Comparison of ENCODE assay signal across 19 cellular contexts in genomic region chr2:237297421-237298155, GRCh38.
DNase-seq lines count a peak whose midpoint lies in the region; ATAC-seq and TF ChIP-seq lines count a peak whose summit lies in the region.
"Had no signal": no experiment of that assay in that cellular context is flagged by ENCODE, and none has a peak within 500 bp of the region (broad histone marks: within the 10 kb centered on the region; RNA-seq: fewer than 3 reads in every experiment).

No MANE protein-coding gene starts in this region.

- H3K27ac Mint-ChIP-seq in effector memory CD8-positive, alpha-beta T cell: no peak overlapping the region
- H3K27ac Mint-ChIP-seq: activated CD4-positive, alpha-beta T cell treated with anti-CD3 and anti-CD28 coated beads for 36 hours; stimulated activated effector memory CD8-positive, alpha-beta T cell treated with anti-CD3 and anti-CD28 coated beads, Interleukin-12 subunit alpha, Interleukin-12 subunit beta, amount 100 ng/mL, for 72 hours had no signal

- H3K4me3 ChIP-seq in smooth muscle cell: no peak overlapping the region
- H3K4me3 ChIP-seq: BLaER1 had no signal

- no peaks in the 10 kb centered on the region for H3K27me3 ChIP-seq in smooth muscle cell (ENCODE audit: low read depth)
- H3K27me3 ChIP-seq: BLaER1 had no signal

- ATAC-seq in effector memory CD8-positive, alpha-beta T cell (replicated peaks): no peak
- ATAC-seq in GM19397 (IDR thresholded peaks at IDR 0.05; ENCODE audit: unreplicated experiment): no peak
- ATAC-seq: activated CD4-positive, alpha-beta T cell treated with anti-CD3 and anti-CD28 coated beads for 36 hours; activated T-cell treated with anti-CD3 and anti-CD28 coated beads, Interleukin-2, amount 50 U/mL, for 4 hours; left lobe of liver; stimulated activated effector memory CD8-positive, alpha-beta T cell treated with anti-CD3 and anti-CD28 coated beads, Interleukin-12 subunit alpha, Interleukin-12 subunit beta, amount 100 ng/mL, for 72 hours had no signal

- no peaks in the 10 kb centered on the region for H3K36me3 ChIP-seq in smooth muscle cell (ENCODE audit: low read depth)
- H3K36me3 ChIP-seq: BLaER1, neutrophil had no signal

- no peaks in the 10 kb centered on the region for H3K9me3 Mint-ChIP-seq in effector memory CD8-positive, alpha-beta T cell

- H3K4me3 Mint-ChIP-seq in effector memory CD8-positive, alpha-beta T cell: no peak overlapping the region
- H3K4me3 Mint-ChIP-seq: activated CD4-positive, alpha-beta T cell treated with anti-CD3 and anti-CD28 coated beads for 36 hours; activated T-cell treated with anti-CD3 and anti-CD28 coated beads, Interleukin-2, amount 50 U/mL, for 4 hours; stimulated activated effector memory CD8-positive, alpha-beta T cell treated with anti-CD3 and anti-CD28 coated beads, Interleukin-12 subunit alpha, Interleukin-12 subunit beta, amount 100 ng/mL, for 72 hours had no signal

- peak overlapping the region; percentile 50 for H3K4me2 ChIP-seq in smooth muscle cell
- H3K4me2 ChIP-seq: BLaER1 had no signal

- peaks cover 61% of the 10 kb centered on the region for H3F3A ChIP-seq in smooth muscle cell (ENCODE audit: low read depth)

- H3K27me3 Mint-ChIP-seq in effector memory CD8-positive, alpha-beta T cell: peaks cover 39 to 62% of the 10 kb centered on the region in 2 donors

- WGBS in smooth muscle cell (ENCODE audit: low lambda C conversion rate): 13% methylated on average over 6 of the region's 6 CpGs

- no peaks in the 10 kb centered on the region for H4K20me1 ChIP-seq in smooth muscle cell (ENCODE audit: low read depth)
- H4K20me1 ChIP-seq: BLaER1 had no signal

- peak; percentile 28 for DNase-seq in EH (ENCODE audit: low read depth)
- DNase-seq in SW480 (ENCODE audit: low spot score): peak; percentile 94
- DNase-seq in left kidney (ENCODE audit: low read depth, low spot score): peak; percentile 79
- no peak for DNase-seq in smooth muscle cell (lab: John Stamatoyannopoulos, UW; ENCODE audit: unreplicated experiment)
- no peak for DNase-seq in effector memory CD8-positive, alpha-beta T cell
- no peak for DNase-seq in NCI-H82 (lab: John Stamatoyannopoulos, UW)
- no peak for DNase-seq in SIG-M5 (lab: John Stamatoyannopoulos, UW)
- DNase-seq: activated CD4-positive, alpha-beta T cell treated with anti-CD3 and anti-CD28 coated beads for 36 hours; activated T-cell treated with anti-CD3 and anti-CD28 coated beads, Interleukin-2, amount 50 U/mL, for 4 hours; amygdala; effector CD4-positive, alpha-beta T cell; GOT3; NCI-H2081 treated with DMSO at 0.1 percent for 48 hours; stimulated activated CD4-positive, alpha-beta T cell treated with anti-CD3 and anti-CD28 coated beads, Interleukin-4, amount 100 ng/mL, for 1 hour had no signal

- H3K9me3 ChIP-seq in smooth muscle cell (replicated peaks; ENCODE audit: low read depth): no peaks in the 10 kb centered on the region
- H3K9me3 ChIP-seq: neutrophil had no signal

- H3K9ac ChIP-seq in smooth muscle cell (ENCODE audit: low read depth): peak overlapping the region; percentile 54
- H3K9ac ChIP-seq: BLaER1 had no signal

- no peak for TF ChIP-seq CTCF in smooth muscle cell (IDR thresholded peaks at IDR 0.05; ENCODE audit: borderline replicate concordance, insufficient read depth, poor library complexity, severe bottlenecking)

- no peaks in the 10 kb centered on the region for H3K36me3 Mint-ChIP-seq in effector memory CD8-positive, alpha-beta T cell (ENCODE audit: insufficient read depth)
- H3K36me3 Mint-ChIP-seq: stimulated activated effector memory CD8-positive, alpha-beta T cell treated with anti-CD3 and anti-CD28 coated beads, Interleukin-12 subunit alpha, Interleukin-12 subunit beta, amount 100 ng/mL, for 72 hours had no signal

- no peak overlapping the region for H2AFZ ChIP-seq in smooth muscle cell (ENCODE audit: low read depth)

- no peaks in the 10 kb centered on the region for H3K4me1 Mint-ChIP-seq in effector memory CD8-positive, alpha-beta T cell (ENCODE audit: low read depth in 2 of 2)
- H3K4me1 Mint-ChIP-seq: activated CD4-positive, alpha-beta T cell treated with anti-CD3 and anti-CD28 coated beads for 36 hours; stimulated activated effector memory CD8-positive, alpha-beta T cell treated with anti-CD3 and anti-CD28 coated beads, Interleukin-12 subunit alpha, Interleukin-12 subunit beta, amount 100 ng/mL, for 72 hours had no signal

- peaks cover 12% of the 10 kb centered on the region for H3K79me2 ChIP-seq in smooth muscle cell (ENCODE audit: low read depth)

- peaks cover 19% of the 10 kb centered on the region for H3K4me1 ChIP-seq in smooth muscle cell (ENCODE audit: low read depth)
- H3K4me1 ChIP-seq: BLaER1 had no signal

- H3K27ac ChIP-seq in smooth muscle cell (ENCODE audit: low read depth): peak overlapping the region; percentile 97
- H3K27ac ChIP-seq: BLaER1, neutrophil had no signal

Comparison
In these comparisons a context has a peak if more than half of its experiments do, and no peak if none do; other contexts are left out.
1. DNase-seq: peak in EH (single experiment), SW480 (single experiment) and left kidney (single experiment); none in smooth muscle cell (single experiment), effector memory CD8-positive, alpha-beta T cell (0 of 3), NCI-H82 (single experiment) and SIG-M5 (single experiment).